1 cellular context compared by ENCODE assay signal in the genomic region with DNA sequence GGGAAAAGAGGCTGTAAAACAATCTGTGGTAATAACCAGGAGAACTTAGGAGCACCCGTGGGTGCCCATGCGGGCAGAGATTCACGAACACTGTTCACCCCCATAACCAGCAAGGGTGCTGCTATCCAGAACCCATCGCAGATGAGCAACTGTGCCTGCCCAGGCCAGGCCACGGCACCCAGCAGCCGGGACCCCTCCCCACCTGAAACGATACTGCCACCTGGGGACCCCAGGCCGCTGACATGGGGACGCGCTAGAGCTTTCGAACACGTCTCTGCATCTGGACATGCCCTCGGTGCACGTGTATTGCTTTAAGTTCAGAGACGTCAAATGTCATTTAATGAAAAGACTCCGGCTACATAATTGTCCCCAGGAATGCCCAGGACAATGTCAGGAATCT.
TF ChIP-seq lines count a peak whose summit lies in the region.

No MANE protein-coding gene starts in this region.

TF ChIP-seq in IMR-90, 13 proteins besides CTCF, POLR2A, EP300 and RAD21:
- TF ChIP-seq MAFK (IDR thresholded peaks at IDR 0.05; ENCODE audit: low read depth, low read length) (no peak), SMC3 (IDR thresholded peaks at IDR 0.05; ENCODE audit: low read depth, low read length) (no peak), USF2 (IDR thresholded peaks at IDR 0.05; ENCODE audit: low read depth, low read length) (no peak), BHLHE40 (IDR thresholded peaks at IDR 0.05; ENCODE audit: low read depth, low read length) (no peak)
